Comparison of ENCODE assay signal across 30 cellular contexts in the genomic region with DNA sequence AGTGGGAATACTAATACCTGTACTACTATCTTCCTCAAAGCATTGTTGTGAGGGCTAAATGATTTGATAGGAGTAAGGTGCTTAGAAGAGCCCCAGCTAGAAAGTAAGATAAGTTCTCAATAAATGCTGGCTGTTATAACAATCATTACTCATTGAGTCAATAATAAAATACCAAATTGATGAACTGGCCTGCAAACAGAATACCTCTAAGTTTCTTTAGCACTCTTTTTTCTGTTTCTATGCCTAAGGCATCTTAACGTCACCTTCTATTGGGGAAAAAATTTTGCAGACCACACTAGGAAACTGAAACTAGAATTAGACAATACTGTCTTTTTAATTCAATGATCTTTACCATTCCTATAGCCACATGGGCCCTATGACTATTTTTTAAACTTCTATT.
"Had no signal": no experiment of that assay in that cellular context is flagged by ENCODE, and none has a peak within 500 bp of the region (broad histone marks: within the 10 kb centered on the region; RNA-seq: fewer than 3 reads in every experiment).

No MANE protein-coding gene starts in this region.

- H3K27me3 Mint-ChIP-seq: activated naive CD8-positive, alpha-beta T cell; brain had no signal

- H3K4me3 Mint-ChIP-seq: activated B cell treated with CpG ODN at 0.5 μM for 24 hours; activated CD4-positive, alpha-beta T cell treated with anti-CD3 and anti-CD28 coated beads, Interleukin-2, amount 10 ng/mL, durations not matched to agents 24 days and 14 days; activated CD8-positive, alpha-beta memory T cell treated with anti-CD3 and anti-CD28 coated beads, Interleukin-2, amount 10 ng/mL, durations not matched to agents 7 days and 5 days; activated naive CD8-positive, alpha-beta T cell; activated T-cell treated with anti-CD3 and anti-CD28 coated beads, Interleukin-2, amount 50 U/mL, for 24 hours; brain; T-cell had no signal

- FAIRE-seq: astrocyte, RCC 7860, TTC549 had no signal

- H3K9me3 Mint-ChIP-seq: activated B cell treated with CpG ODN at 0.5 μM for 24 hours; activated T-cell treated with anti-CD3 and anti-CD28 coated beads, Interleukin-2, amount 50 U/mL, for 24 hours; brain; T-cell had no signal

- DNase-seq: activated B cell treated with CpG ODN at 0.5 μM for 24 hours; activated CD4-positive, alpha-beta T cell treated with anti-CD3 and anti-CD28 coated beads for 1 hour; activated CD4-positive, alpha-beta T cell treated with anti-CD3 and anti-CD28 coated beads, Interleukin-2, amount 10 ng/mL, durations not matched to agents 24 days and 14 days; activated CD4-positive, alpha-beta T cell treated with anti-CD3 and anti-CD28 coated beads, Interleukin-2, amount 50 U/mL, for 48 hours; activated CD8-positive, alpha-beta memory T cell treated with anti-CD3 and anti-CD28 coated beads, Interleukin-2, amount 10 ng/mL, durations not matched to agents 7 days and 5 days; activated effector memory CD4-positive, alpha-beta T cell treated with anti-CD3 and anti-CD28 coated beads, Interleukin-2, amount 50 U/mL, for 16 hours; activated naive CD4-positive, alpha-beta T cell treated with Interleukin-2 at 50 U/mL for 16 hours; activated T-cell treated with anti-CD3 and anti-CD28 coated beads, Interleukin-2, amount 50 U/mL, for 24 hours; amygdala; MV-4-11; NCI-H1092 treated with DMSO at 0.1 percent for 48 hours; NCI-H1417 treated with DMSO at 0.1 percent for 48 hours; NCI-H1694; NCI-H2029; NCI-H2107; NCI-H345; NCI-H510A treated with DMSO at 0.1 percent for 48 hours; NCI-H69; NK-92 treated with Interleukin-12 subunit alpha and Interleukin-12 subunit beta, amount 100 ng/mL, for 24 hours; OCI-M1; SHP77 treated with DMSO at 0.1 percent for 48 hours; T-cell; T-helper 2 cell; T1000 had no signal

- H3K4me1 Mint-ChIP-seq: activated B cell treated with CpG ODN at 0.5 μM for 24 hours; activated CD4-positive, alpha-beta T cell treated with anti-CD3 and anti-CD28 coated beads, Interleukin-2, amount 10 ng/mL, durations not matched to agents 24 days and 14 days; brain; T-cell had no signal

- H3K4me2 ChIP-seq: KMS-11 had no signal

- H3K27ac ChIP-seq: KMS-11 had no signal

- H3K27ac Mint-ChIP-seq: activated B cell treated with CpG ODN at 0.5 μM for 24 hours; activated CD4-positive, alpha-beta T cell treated with anti-CD3 and anti-CD28 coated beads, Interleukin-2, amount 10 ng/mL, durations not matched to agents 24 days and 14 days; activated CD8-positive, alpha-beta memory T cell treated with anti-CD3 and anti-CD28 coated beads, Interleukin-2, amount 10 ng/mL, durations not matched to agents 7 days and 5 days; activated naive CD8-positive, alpha-beta T cell; activated T-cell treated with anti-CD3 and anti-CD28 coated beads, Interleukin-2, amount 50 U/mL, for 24 hours; T-cell had no signal

- H3K36me3 Mint-ChIP-seq: activated CD8-positive, alpha-beta memory T cell treated with anti-CD3 and anti-CD28 coated beads, Interleukin-2, amount 10 ng/mL, durations not matched to agents 7 days and 5 days; activated naive CD8-positive, alpha-beta T cell; brain; T-cell had no signal

- H3K9ac ChIP-seq: KMS-11 had no signal

- ATAC-seq: activated CD8-positive, alpha-beta memory T cell treated with anti-CD3 and anti-CD28 coated beads, Interleukin-2, amount 10 ng/mL, durations not matched to agents 7 days and 5 days; T-cell had no signal
